Comparison of ENCODE assay signal across 1 cellular context in the genomic region with DNA sequence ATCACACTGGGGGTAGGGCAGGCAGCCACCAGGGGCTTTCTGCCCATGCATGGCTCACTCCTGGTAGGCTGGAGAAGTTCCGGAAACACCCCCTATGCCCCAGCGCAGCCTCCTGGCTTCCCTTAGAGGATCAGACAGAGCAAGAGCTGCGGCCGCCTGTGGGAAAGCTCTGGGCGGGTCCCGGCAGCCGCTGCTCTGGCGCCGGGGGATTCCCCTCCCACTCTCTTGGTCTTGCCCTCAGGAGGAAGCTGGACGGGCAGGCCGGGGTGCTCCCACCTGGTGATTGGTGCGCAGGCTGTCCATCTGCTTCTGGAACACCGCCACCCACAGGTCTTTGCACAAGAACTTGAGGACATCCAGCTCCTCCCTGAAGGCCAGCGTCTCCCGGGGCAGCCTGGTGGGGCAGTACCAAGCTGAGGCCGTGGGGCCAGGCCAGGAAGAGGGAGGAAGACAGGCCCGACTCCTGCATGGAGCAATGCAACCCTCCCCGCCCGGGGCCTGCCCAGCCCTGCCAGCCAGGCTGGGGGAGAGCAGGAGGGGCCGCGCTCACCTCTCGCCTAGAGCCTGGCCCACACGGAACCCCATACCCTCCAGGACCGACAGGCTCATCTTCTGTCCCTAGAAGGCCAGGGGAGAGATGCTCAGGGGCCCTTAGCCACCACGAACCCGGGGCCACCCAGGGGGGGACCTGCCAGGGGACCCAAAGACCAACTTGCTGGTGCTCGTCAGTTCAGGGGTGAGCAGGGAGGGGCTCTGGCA.
TF ChIP-seq lines count a peak whose summit lies in the region.

No MANE protein-coding gene starts in this region.

TF ChIP-seq in HepG2, 621 proteins besides CTCF, POLR2A, EP300 and RAD21 (continued from another document and continues in another):
- TF ChIP-seq, protein P1, sequence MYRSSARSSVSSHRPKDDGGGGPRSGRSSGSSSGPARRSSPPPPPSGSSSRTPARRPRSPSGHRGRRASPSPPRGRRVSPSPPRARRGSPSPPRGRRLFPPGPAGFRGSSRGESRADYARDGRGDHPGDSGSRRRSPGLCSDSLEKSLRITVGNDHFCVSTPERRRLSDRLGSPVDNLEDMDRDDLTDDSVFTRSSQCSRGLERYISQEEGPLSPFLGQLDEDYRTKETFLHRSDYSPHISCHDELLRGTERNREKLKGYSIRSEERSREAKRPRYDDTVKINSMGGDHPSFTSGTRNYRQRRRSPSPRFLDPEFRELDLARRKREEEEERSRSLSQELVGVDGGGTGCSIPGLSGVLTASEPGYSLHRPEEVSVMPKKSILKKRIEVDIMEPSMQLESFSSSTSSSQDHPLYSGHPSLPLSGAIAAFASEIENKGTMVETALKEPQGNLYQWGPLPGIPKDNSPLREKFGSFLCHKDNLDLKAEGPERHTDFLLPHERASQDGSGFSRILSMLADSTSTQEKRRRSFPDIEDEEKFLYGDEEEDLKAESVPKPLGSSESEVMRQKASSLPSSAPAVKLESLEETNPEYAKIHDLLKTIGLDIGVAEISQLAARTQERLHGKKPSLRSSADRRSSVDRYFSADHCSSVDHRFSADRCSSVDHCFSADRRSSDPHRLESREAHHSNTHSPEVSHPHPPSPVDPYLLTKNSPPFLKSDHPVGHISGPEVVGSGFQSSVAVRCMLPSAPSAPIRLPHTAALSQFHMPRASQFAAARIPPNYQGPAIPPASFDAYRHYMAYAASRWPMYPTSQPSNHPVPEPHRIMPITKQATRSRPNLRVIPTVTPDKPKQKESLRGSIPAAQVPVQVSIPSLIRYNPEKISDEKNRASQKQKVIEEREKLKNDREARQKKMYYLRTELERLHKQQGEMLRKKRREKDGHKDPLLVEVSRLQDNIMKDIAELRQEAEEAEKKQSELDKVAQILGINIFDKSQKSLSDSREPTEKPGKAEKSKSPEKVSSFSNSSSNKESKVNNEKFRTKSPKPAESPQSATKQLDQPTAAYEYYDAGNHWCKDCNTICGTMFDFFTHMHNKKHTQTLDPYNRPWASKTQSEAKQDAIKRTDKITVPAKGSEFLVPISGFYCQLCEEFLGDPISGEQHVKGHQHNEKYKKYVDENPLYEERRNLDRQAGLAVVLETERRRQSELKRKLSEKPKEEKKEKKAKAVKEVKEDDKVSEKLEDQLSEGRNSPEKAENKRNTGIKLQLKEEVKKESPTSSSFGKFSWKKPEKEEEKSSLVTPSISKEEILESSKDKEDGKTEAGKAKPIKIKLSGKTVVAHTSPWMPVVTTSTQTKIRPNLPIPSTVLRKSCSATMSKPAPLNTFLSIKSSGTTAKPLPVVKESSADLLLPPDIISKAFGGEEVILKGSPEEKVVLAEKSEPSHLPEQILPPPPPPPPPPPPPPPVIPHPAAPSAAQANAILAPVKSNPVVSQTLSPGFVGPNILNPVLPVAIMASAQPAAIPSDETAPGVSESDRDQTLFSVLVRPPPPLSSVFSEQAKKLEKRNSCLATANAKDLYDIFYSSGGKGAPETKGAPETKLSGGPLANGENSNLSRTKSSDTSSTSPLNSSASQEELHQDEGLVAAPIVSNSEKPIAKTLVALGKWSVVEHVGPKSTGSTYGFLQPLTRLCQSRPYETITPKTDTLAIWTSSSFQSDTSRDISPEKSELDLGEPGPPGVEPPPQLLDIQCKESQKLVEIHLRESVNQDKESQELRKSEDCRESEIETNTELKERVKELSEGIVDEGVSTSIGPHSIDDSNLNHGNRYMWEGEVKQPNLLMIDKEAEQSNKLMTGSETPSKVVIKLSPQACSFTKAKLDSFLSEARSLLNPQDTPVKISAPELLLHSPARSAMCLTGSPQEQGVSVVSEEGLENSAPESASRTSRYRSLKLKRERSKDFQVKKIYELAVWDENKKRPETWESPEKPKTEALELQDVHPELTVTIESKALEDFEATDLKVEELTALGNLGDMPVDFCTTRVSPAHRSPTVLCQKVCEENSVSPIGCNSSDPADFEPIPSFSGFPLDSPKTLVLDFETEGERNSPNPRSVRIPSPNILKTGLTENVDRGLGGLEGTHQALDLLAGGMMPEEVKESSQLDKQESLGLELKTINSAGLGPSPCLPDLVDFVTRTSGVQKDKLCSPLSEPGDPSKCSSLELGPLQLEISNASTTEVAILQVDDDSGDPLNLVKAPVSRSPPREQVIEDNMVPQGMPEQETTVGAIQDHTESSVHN (CRISPR knock-in tag; IDR thresholded peaks at IDR 0.05) = no peak
- TF ChIP-seq ZNF460 (CRISPR knock-in tag; IDR thresholded peaks at IDR 0.05; ENCODE audit: borderline replicate concordance) = no peak
- no peak for TF ChIP-seq DBP (CRISPR knock-in tag; IDR thresholded peaks at IDR 0.05; ENCODE audit: not compliant biosample characterization)
- TF ChIP-seq SOX5 (CRISPR knock-in tag; IDR thresholded peaks at IDR 0.05; ENCODE audit: borderline replicate concordance) = no peak
- TF ChIP-seq ZNF749 (CRISPR knock-in tag; IDR thresholded peaks at IDR 0.05; ENCODE audit: borderline replicate concordance) = no peak
- no peak for TF ChIP-seq YY1 (IDR thresholded peaks at IDR 0.05; ENCODE audit: insufficient read depth, insufficient replicate concordance, low read depth, low read length)
- no peak for TF ChIP-seq ZNF138 (CRISPR knock-in tag; IDR thresholded peaks at IDR 0.05; ENCODE audit: low read depth)
- no peak for TF ChIP-seq POGZ (CRISPR knock-in tag; IDR thresholded peaks at IDR 0.05)
- TF ChIP-seq ZNF580 (CRISPR knock-in tag; IDR thresholded peaks at IDR 0.05; ENCODE audit: borderline replicate concordance, low read depth) = 0 out of 2 replicates have a peak, but pooled peaks have one; percentile 24
- no peak for TF ChIP-seq ZNF317 (CRISPR knock-in tag; IDR thresholded peaks at IDR 0.05)
- no peak for TF ChIP-seq HNF4A (CRISPR knock-in tag; IDR thresholded peaks at IDR 0.05)
- TF ChIP-seq, protein P2, sequence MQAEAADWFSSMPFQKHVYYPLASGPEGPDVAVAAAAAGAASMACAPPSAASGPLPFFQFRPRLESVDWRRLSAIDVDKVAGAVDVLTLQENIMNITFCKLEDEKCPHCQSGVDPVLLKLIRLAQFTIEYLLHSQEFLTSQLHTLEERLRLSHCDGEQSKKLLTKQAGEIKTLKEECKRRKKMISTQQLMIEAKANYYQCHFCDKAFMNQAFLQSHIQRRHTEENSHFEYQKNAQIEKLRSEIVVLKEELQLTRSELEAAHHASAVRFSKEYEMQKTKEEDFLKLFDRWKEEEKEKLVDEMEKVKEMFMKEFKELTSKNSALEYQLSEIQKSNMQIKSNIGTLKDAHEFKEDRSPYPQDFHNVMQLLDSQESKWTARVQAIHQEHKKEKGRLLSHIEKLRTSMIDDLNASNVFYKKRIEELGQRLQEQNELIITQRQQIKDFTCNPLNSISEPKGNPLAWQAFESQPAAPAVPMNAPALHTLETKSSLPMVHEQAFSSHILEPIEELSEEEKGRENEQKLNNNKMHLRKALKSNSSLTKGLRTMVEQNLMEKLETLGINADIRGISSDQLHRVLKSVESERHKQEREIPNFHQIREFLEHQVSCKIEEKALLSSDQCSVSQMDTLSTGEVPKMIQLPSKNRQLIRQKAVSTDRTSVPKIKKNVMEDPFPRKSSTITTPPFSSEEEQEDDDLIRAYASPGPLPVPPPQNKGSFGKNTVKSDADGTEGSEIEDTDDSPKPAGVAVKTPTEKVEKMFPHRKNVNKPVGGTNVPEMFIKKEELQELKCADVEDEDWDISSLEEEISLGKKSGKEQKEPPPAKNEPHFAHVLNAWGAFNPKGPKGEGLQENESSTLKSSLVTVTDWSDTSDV (CRISPR knock-in tag; IDR thresholded peaks at IDR 0.05) = no peak
- TF ChIP-seq MLX (CRISPR knock-in tag; IDR thresholded peaks at IDR 0.05) = no peak
- no peak for TF ChIP-seq ZNF296 (CRISPR knock-in tag; conservative IDR thresholded peaks at IDR 0.05)
- TF ChIP-seq ZNF329 (CRISPR knock-in tag; IDR thresholded peaks at IDR 0.05; ENCODE audit: low read depth) = no peak
- TF ChIP-seq MYC (CRISPR knock-in tag; IDR thresholded peaks at IDR 0.05; ENCODE audit: borderline replicate concordance) = 0 out of 2 replicates have a peak, but pooled peaks have one; percentile 13
- no peak for TF ChIP-seq NR2F6 (IDR thresholded peaks at IDR 0.05)
- 0 out of 2 replicates have a peak, but pooled peaks have one; percentile 11 for TF ChIP-seq NR2F6 (CRISPR knock-in tag; IDR thresholded peaks at IDR 0.05)
- TF ChIP-seq ZFY (CRISPR knock-in tag; IDR thresholded peaks at IDR 0.05) = peak; percentile 21; the same call in 1 of the 2 replicates
- TF ChIP-seq STAT6 (CRISPR knock-in tag; IDR thresholded peaks at IDR 0.05; ENCODE audit: borderline replicate concordance) = no peak
- peak; percentile 80 for TF ChIP-seq NFYB (CRISPR knock-in tag; IDR thresholded peaks at IDR 0.05)
- TF ChIP-seq, protein P3, sequence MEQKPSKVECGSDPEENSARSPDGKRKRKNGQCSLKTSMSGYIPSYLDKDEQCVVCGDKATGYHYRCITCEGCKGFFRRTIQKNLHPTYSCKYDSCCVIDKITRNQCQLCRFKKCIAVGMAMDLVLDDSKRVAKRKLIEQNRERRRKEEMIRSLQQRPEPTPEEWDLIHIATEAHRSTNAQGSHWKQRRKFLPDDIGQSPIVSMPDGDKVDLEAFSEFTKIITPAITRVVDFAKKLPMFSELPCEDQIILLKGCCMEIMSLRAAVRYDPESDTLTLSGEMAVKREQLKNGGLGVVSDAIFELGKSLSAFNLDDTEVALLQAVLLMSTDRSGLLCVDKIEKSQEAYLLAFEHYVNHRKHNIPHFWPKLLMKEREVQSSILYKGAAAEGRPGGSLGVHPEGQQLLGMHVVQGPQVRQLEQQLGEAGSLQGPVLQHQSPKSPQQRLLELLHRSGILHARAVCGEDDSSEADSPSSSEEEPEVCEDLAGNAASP (CRISPR knock-in tag; IDR thresholded peaks at IDR 0.05; ENCODE audit: borderline replicate concordance) = no peak
- peak; percentile 62; the same call in 1 of the 2 replicates for TF ChIP-seq ZNF333 (CRISPR knock-in tag; IDR thresholded peaks at IDR 0.05; ENCODE audit: borderline replicate concordance)
- TF ChIP-seq ZNF7 (CRISPR knock-in tag; IDR thresholded peaks at IDR 0.05) = no peak
- TF ChIP-seq, protein P4, sequence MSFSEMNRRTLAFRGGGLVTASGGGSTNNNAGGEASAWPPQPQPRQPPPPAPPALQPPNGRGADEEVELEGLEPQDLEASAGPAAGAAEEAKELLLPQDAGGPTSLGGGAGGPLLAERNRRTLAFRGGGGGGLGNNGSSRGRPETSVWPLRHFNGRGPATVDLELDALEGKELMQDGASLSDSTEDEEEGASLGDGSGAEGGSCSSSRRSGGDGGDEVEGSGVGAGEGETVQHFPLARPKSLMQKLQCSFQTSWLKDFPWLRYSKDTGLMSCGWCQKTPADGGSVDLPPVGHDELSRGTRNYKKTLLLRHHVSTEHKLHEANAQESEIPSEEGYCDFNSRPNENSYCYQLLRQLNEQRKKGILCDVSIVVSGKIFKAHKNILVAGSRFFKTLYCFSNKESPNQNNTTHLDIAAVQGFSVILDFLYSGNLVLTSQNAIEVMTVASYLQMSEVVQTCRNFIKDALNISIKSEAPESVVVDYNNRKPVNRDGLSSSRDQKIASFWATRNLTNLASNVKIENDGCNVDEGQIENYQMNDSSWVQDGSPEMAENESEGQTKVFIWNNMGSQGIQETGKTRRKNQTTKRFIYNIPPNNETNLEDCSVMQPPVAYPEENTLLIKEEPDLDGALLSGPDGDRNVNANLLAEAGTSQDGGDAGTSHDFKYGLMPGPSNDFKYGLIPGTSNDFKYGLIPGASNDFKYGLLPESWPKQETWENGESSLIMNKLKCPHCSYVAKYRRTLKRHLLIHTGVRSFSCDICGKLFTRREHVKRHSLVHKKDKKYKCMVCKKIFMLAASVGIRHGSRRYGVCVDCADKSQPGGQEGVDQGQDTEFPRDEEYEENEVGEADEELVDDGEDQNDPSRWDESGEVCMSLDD (CRISPR knock-in tag; IDR thresholded peaks at IDR 0.05; ENCODE audit: borderline replicate concordance) = no peak
- peak; percentile 26; the same call in 1 of the 2 replicates for TF ChIP-seq TBX2 (CRISPR knock-in tag; IDR thresholded peaks at IDR 0.05; ENCODE audit: borderline replicate concordance)
- TF ChIP-seq PRPF4 (IDR thresholded peaks at IDR 0.05; ENCODE audit: low read depth, low read length, poor library complexity, severe bottlenecking) = no peak
- TF ChIP-seq ZNF124 (CRISPR knock-in tag; IDR thresholded peaks at IDR 0.05) = 0 out of 2 replicates have a peak, but pooled peaks have one; percentile 33
- no peak for TF ChIP-seq MAZ (IDR thresholded peaks at IDR 0.05; ENCODE audit: borderline replicate concordance, low read depth, low read length)
- TF ChIP-seq MAZ (CRISPR knock-in tag; IDR thresholded peaks at IDR 0.05; ENCODE audit: low read depth) = 0 out of 2 replicates have a peak, but pooled peaks have one; percentile 57
